9 cellular contexts compared by ENCODE assay signal in genomic region chr1:24151175-24151533, GRCh38. TPM values are rescaled to one million over a fixed set of nuclear protein-coding genes. Genes with fewer than 3 reads are reported as not detected.
DNase-seq lines count a peak whose midpoint lies in the region; ATAC-seq, FAIRE-seq and TF ChIP-seq lines count a peak whose summit lies in the region.
"Had no signal": no experiment of that assay in that cellular context is flagged by ENCODE, and none has a peak within 500 bp of the region (broad histone marks: within the 10 kb centered on the region; RNA-seq: fewer than 3 reads in every experiment).

No MANE protein-coding gene starts in this region.

- peak overlapping the region; percentile 10 for H3K27ac ChIP-seq in HepG2 (ENCODE audit: extremely low read length, insufficient read depth, low read length)
- no peak overlapping the region for H3K27ac ChIP-seq in ovary

- intact Hi-C loops in activated CD8-positive, alpha-beta T cell treated with anti-CD3 and anti-CD28 coated beads for 36 hours (cut with micrococcal nuclease), result loop anchor here (5.0 kb wide), 1 partner anchor 36 kb away; the partner anchor contains the start of gene IFNLR1
- intact Hi-C loops in HepG2 (cut with micrococcal nuclease; ENCODE audit: unreplicated experiment), result loop anchor here (5.0 kb wide), 1 partner anchor 36 kb away; the partner anchor contains the start of gene IFNLR1
- intact Hi-C loops in posterior cingulate gyrus (cut with DNase I), result no loop called here
- intact Hi-C loops in ovary (cut with DNase I), result no loop called here

- H3K4me3 ChIP-seq in HepG2 (replicated peaks in 1 of 3; ENCODE audit: insufficient read depth in 1 of 3, low read depth in 2 of 3, low read length in 3 of 3) (peak overlapping the region in 2 of 3 experiments; percentile 35 to 56; a peak in 4 of 6 replicates), ovary (no peak overlapping the region)
- H3K4me3 ChIP-seq: lung had no signal

- no peak for TF ChIP-seq RAD21 in HepG2 (CRISPR knock-in tag; IDR thresholded peaks at IDR 0.05)

- in situ Hi-C loops in HepG2 (cut with HindIII; ENCODE audit: extremely low pct_ligation_motif_present, low pct_unique_long_range_greater_than_20kb), result no loop called here

- peaks cover 18% of the 10 kb centered on the region for H3K4me1 Mint-ChIP-seq in activated CD8-positive, alpha-beta T cell treated with anti-CD3 and anti-CD28 coated beads for 36 hours (ENCODE audit: low read depth)

- POLR2A ChIA-PET in activated CD8-positive, alpha-beta T cell treated with anti-CD3 and anti-CD28 coated beads for 36 hours (lab: Charles Lee), result interaction anchor here (1.1 to 1.6 kb wide), 2 partner anchors 36 to 40 kb away, joined by 3 to 6 read pairs; partner anchors contain the start of gene IFNLR1
- POLR2A ChIA-PET in HepG2 (lab: Yijun Ruan, JAX), result interaction anchor here (0.7 to 2.9 kb wide), 4 partner anchors 8 to 39 kb away, joined by 3 to 19 read pairs (median 6); no protein-coding TSS in a partner anchor

- no peak overlapping the region for H3K27ac Mint-ChIP-seq in activated CD8-positive, alpha-beta T cell treated with anti-CD3 and anti-CD28 coated beads for 36 hours

- peak overlapping the region; percentile 78 for H3K4me2 ChIP-seq in HepG2 (ENCODE audit: low read depth, low read length)

- WGBS in HepG2 (ENCODE audit: low lambda C conversion rate), result 4% methylated on average over 12 of the region's 12 CpGs
- 35 to 39% (median 36%) methylated on average over 12 of the region's 12 CpGs for WGBS in ovary, 3 donors

- peak; percentile 30 for FAIRE-seq in HepG2 (lab: Jason Lieb, UNC)

- no peaks in the 10 kb centered on the region for H4K20me1 ChIP-seq in HepG2 (ENCODE audit: insufficient read depth, low read length)

- no TSS peak for BruUV-seq in HepG2 (replicated peaks; lab: Mats Ljungman, UMichigan)

- H3K9me3 ChIP-seq in HepG2 (ENCODE audit: low read length) (no peaks in the 10 kb centered on the region), ovary (no peaks in the 10 kb centered on the region)

- CTCF ChIA-PET in activated CD8-positive, alpha-beta T cell treated with anti-CD3 and anti-CD28 coated beads for 36 hours (lab: Charles Lee), result interaction anchor here (0.7 to 6.8 kb wide), 19 partner anchors 7 to 436 kb away, joined by 3 to 87 read pairs (median 4); partner anchors contain the start of genes IL22RA1 and STPG1
- CTCF ChIA-PET in HepG2 (lab: Yijun Ruan, JAX; ENCODE audit: low intra/inter-chr PET ratio, low total read pairs), result interaction anchor here (2.5 kb wide), 1 partner anchor 240 kb away, joined by 27 read pairs; no protein-coding TSS in a partner anchor

- no peak overlapping the region for H3K9ac ChIP-seq in HepG2 (ENCODE audit: insufficient read depth, low read depth, low read length)

- H3K27me3 ChIP-seq in HepG2 (ENCODE audit: control insufficient read depth in 1 of 2, insufficient read depth in 2 of 2, low read length in 2 of 2) (peaks cover 0 to 10% of the 10 kb centered on the region in 2 experiments; a peak in 2 of 5 replicates), ovary (no peaks in the 10 kb centered on the region)

- H3K9me3 Mint-ChIP-seq in activated CD8-positive, alpha-beta T cell treated with anti-CD3 and anti-CD28 coated beads for 36 hours, result no peaks in the 10 kb centered on the region

- ATAC-seq in activated CD8-positive, alpha-beta T cell treated with anti-CD3 and anti-CD28 coated beads for 36 hours, result no peak
- ATAC-seq in HepG2, result peak; percentile 50

- H3K4me1 ChIP-seq in HepG2 (ENCODE audit: insufficient read depth, low read length), result peaks cover 40% of the 10 kb centered on the region
- H3K4me1 ChIP-seq in ovary (ENCODE audit: insufficient read depth), result no peaks in the 10 kb centered on the region

- no peaks in the 10 kb centered on the region for H3K36me3 Mint-ChIP-seq in activated CD8-positive, alpha-beta T cell treated with anti-CD3 and anti-CD28 coated beads for 36 hours (ENCODE audit: low read depth)

- no peak for TF ChIP-seq CTCF in activated CD8-positive, alpha-beta T cell treated with anti-CD3 and anti-CD28 coated beads for 36 hours (IDR thresholded peaks at IDR 0.05)
- TF ChIP-seq CTCF in HepG2 (CRISPR knock-in tag; IDR thresholded peaks at IDR 0.05), result no peak
- no peak for TF ChIP-seq CTCF in ovary (IDR thresholded peaks at IDR 0.05)

- TF ChIP-seq EP300 in HepG2 (IDR thresholded peaks at IDR 0.05; ENCODE audit: low read depth in 2 of 2, low read length in 2 of 2) (no peak), HepG2 (CRISPR knock-in tag; IDR thresholded peaks at IDR 0.05; ENCODE audit: borderline replicate concordance) (no peak), ovary (IDR thresholded peaks at IDR 0.05) (no peak)

- 0 out of 4 replicates have a peak, but pooled peaks of 1 of the 2 experiments have one; percentile 26 for TF ChIP-seq POLR2A in HepG2 (IDR thresholded peaks at IDR 0.05; ENCODE audit: insufficient read depth in 1 of 2, low read depth in 2 of 2, low read length in 2 of 2)
- TF ChIP-seq POLR2A in ovary (IDR thresholded peaks at IDR 0.05), result no peak

- DNase-seq in COR-L47 (lab: John Stamatoyannopoulos, UW) (peak; percentile 70), NCI-H1105 (lab: John Stamatoyannopoulos, UW) (peak; percentile 97), HepG2 (ENCODE audit: low spot score) (peak; percentile 74), posterior cingulate gyrus (no peak), ovary (no peak), HuH-7.5 (ENCODE audit: low spot score) (no peak), NCI-H524 (lab: John Stamatoyannopoulos, UW) (no peak)
- DNase-seq in activated CD8-positive, alpha-beta T cell treated with anti-CD3 and anti-CD28 coated beads for 36 hours, result peak; percentile 41

- no peaks in the 10 kb centered on the region for H3K79me2 ChIP-seq in HepG2 (ENCODE audit: insufficient read depth, low read length)

- peaks cover 36% of the 10 kb centered on the region for H3K27me3 Mint-ChIP-seq in activated CD8-positive, alpha-beta T cell treated with anti-CD3 and anti-CD28 coated beads for 36 hours

- H2AFZ ChIP-seq in HepG2 (ENCODE audit: low read length), result peak overlapping the region; percentile 1

- peak overlapping the region; percentile 61 for H3K4me3 Mint-ChIP-seq in activated CD8-positive, alpha-beta T cell treated with anti-CD3 and anti-CD28 coated beads for 36 hours

- no peaks in the 10 kb centered on the region for H3K36me3 ChIP-seq in HepG2 (replicated peaks in 1 of 2; ENCODE audit: control insufficient read depth in 1 of 2, insufficient read depth in 2 of 2, low read length in 2 of 2)
- H3K36me3 ChIP-seq in ovary, result no peaks in the 10 kb centered on the region

RNA-seq across cellular contexts. Expression of gene IL22RA1, which starts 8.2 kb away (rescaled TPM):
- not detected for total RNA-seq in activated CD8-positive, alpha-beta T cell treated with anti-CD3 and anti-CD28 coated beads for 36 hours
- total RNA-seq in HepG2 (2016; rRNA removed; fragmentation: Illumina TruSeq; extraction: Trizol) (2.1 and 4.4 TPM in 2 replicates), ovary (under 1 TPM in 6 of 7 donors, not detected in 1; 0.07 to 0.74 (median 0.38) TPM)
- 0.91 and 1.6 TPM in 2 replicates for total RNA-seq in HepG2 (2016; cell fraction: cytosol; rRNA removed; fragmentation: Illumina TruSeq; extraction: Trizol; ENCODE audit: low read depth)
- 1.5 and 4.4 TPM in 2 replicates for total RNA-seq in HepG2 (2016; cell fraction: insoluble cytoplasmic fraction; rRNA removed; fragmentation: Illumina TruSeq; extraction: Trizol)
- total RNA-seq in HepG2 (2016; cell fraction: membrane; rRNA removed; fragmentation: Illumina TruSeq; extraction: Trizol), result 3.0 and 3.1 TPM in 2 replicates
- total RNA-seq in HepG2 (2016; cell fraction: nucleus; rRNA removed; fragmentation: Illumina TruSeq; extraction: Trizol), result 4.5 and 6.1 TPM in 2 replicates
- polyA plus RNA-seq in HepG2 (2011; rRNA removed) (10.2 and 13.3 TPM in 2 replicates), ovary (1 to 10 TPM in 1 of 2 donors, under 1 TPM in 1; 0.16 to 1.5 TPM)
- 5.9 and 6.0 TPM in 2 replicates for polyA plus RNA-seq in HepG2 (2011; cell fraction: cytosol; rRNA removed)
- 13.5 and 13.6 TPM in 2 replicates for polyA plus RNA-seq in HepG2 (2011; cell fraction: nucleus; rRNA removed)
- polyA plus RNA-seq in HepG2 (2012), result 11.8 and 14.1 TPM in 2 replicates
- polyA plus RNA-seq in HepG2 (2016; cell fraction: cytosol; fragmentation: Illumina TruSeq; extraction: Trizol; ENCODE audit: low read depth), result 1.7 and 2.0 TPM in 2 replicates
- polyA plus RNA-seq in HepG2 (2016; cell fraction: insoluble cytoplasmic fraction; fragmentation: Illumina TruSeq; extraction: Trizol; ENCODE audit: low read depth), result 2.8 and 3.9 TPM in 2 replicates
- polyA plus RNA-seq in HepG2 (2016; cell fraction: membrane; fragmentation: Illumina TruSeq; extraction: Trizol; ENCODE audit: low read depth), result 2.4 and 3.0 TPM in 2 replicates
- 13.6 and 13.9 TPM in 2 replicates for polyA plus RNA-seq in HepG2 (2016; cell fraction: nucleus; fragmentation: Illumina TruSeq; extraction: Trizol; ENCODE audit: insufficient read depth, low read depth)
- 2.7 and 12.2 TPM in 2 replicates for polyA minus RNA-seq in HepG2 (2011; rRNA and poly(A)+ RNA removed; ENCODE audit: low replicate concordance)
- 4.0 and 5.3 TPM in 2 replicates for polyA minus RNA-seq in HepG2 (2011; cell fraction: cytosol; rRNA and poly(A)+ RNA removed)
- 4.2 and 4.5 TPM in 2 replicates for polyA minus RNA-seq in HepG2 (2011; cell fraction: nucleus; rRNA and poly(A)+ RNA removed)

RNA-seq across cellular contexts. Expression of gene IFNLR1, which starts 35.9 kb away (rescaled TPM):
- total RNA-seq in activated CD8-positive, alpha-beta T cell treated with anti-CD3 and anti-CD28 coated beads for 36 hours, result 1 to 10 TPM; 4.8 to 6.4 TPM
- 5.7 and 8.5 TPM in 2 replicates for total RNA-seq in HepG2 (2016; rRNA removed; fragmentation: Illumina TruSeq; extraction: Trizol)
- total RNA-seq in HepG2 (2016; cell fraction: cytosol; rRNA removed; fragmentation: Illumina TruSeq; extraction: Trizol; ENCODE audit: low read depth), result 3.8 and 4.0 TPM in 2 replicates
- total RNA-seq in HepG2 (2016; cell fraction: insoluble cytoplasmic fraction; rRNA removed; fragmentation: Illumina TruSeq; extraction: Trizol), result 5.2 and 8.9 TPM in 2 replicates
- 5.8 and 6.1 TPM in 2 replicates for total RNA-seq in HepG2 (2016; cell fraction: membrane; rRNA removed; fragmentation: Illumina TruSeq; extraction: Trizol)
- 7.8 TPM in 2 replicates for total RNA-seq in HepG2 (2016; cell fraction: nucleus; rRNA removed; fragmentation: Illumina TruSeq; extraction: Trizol)
- polyA plus RNA-seq in HepG2 (2011; rRNA removed), result 3.8 and 6.5 TPM in 2 replicates
- polyA plus RNA-seq in HepG2 (2011; cell fraction: cytosol; rRNA removed), result 3.4 and 4.6 TPM in 2 replicates
- 4.6 and 5.3 TPM in 2 replicates for polyA plus RNA-seq in HepG2 (2011; cell fraction: nucleus; rRNA removed)
- polyA plus RNA-seq in HepG2 (2012), result 3.2 and 3.9 TPM in 2 replicates
- 3.7 and 4.5 TPM in 2 replicates for polyA plus RNA-seq in HepG2 (2016; cell fraction: cytosol; fragmentation: Illumina TruSeq; extraction: Trizol; ENCODE audit: low read depth)
- 2.8 and 3.6 TPM in 2 replicates for polyA plus RNA-seq in HepG2 (2016; cell fraction: insoluble cytoplasmic fraction; fragmentation: Illumina TruSeq; extraction: Trizol; ENCODE audit: low read depth)
- polyA plus RNA-seq in HepG2 (2016; cell fraction: membrane; fragmentation: Illumina TruSeq; extraction: Trizol; ENCODE audit: low read depth), result 3.5 and 3.9 TPM in 2 replicates
- polyA plus RNA-seq in HepG2 (2016; cell fraction: nucleus; fragmentation: Illumina TruSeq; extraction: Trizol; ENCODE audit: insufficient read depth, low read depth), result 11.8 and 14.2 TPM in 2 replicates
- polyA minus RNA-seq in HepG2 (2011; rRNA and poly(A)+ RNA removed; ENCODE audit: low replicate concordance), result 2.1 and 8.3 TPM in 2 replicates
- 4.3 TPM in 2 replicates for polyA minus RNA-seq in HepG2 (2011; cell fraction: cytosol; rRNA and poly(A)+ RNA removed)
- polyA minus RNA-seq in HepG2 (2011; cell fraction: nucleus; rRNA and poly(A)+ RNA removed), result 2.4 and 3.1 TPM in 2 replicates
- 1 to 10 TPM; 1.1 to 2.8 (median 2.0) TPM for total RNA-seq in ovary
- polyA plus RNA-seq in ovary, result under 1 TPM; 0.40 to 0.42 TPM

RNA-seq across cellular contexts. Expression of gene MYOM3, which starts 39.2 kb away (rescaled TPM):
- not detected for total RNA-seq in activated CD8-positive, alpha-beta T cell treated with anti-CD3 and anti-CD28 coated beads for 36 hours
- total RNA-seq in HepG2 (2016; rRNA removed; fragmentation: Illumina TruSeq; extraction: Trizol), result 15.3 and 16.5 TPM in 2 replicates
- total RNA-seq in HepG2 (2016; cell fraction: cytosol; rRNA removed; fragmentation: Illumina TruSeq; extraction: Trizol; ENCODE audit: low read depth), result 4.1 and 5.6 TPM in 2 replicates
- total RNA-seq in HepG2 (2016; cell fraction: insoluble cytoplasmic fraction; rRNA removed; fragmentation: Illumina TruSeq; extraction: Trizol), result 13.4 and 15.6 TPM in 2 replicates
- total RNA-seq in HepG2 (2016; cell fraction: membrane; rRNA removed; fragmentation: Illumina TruSeq; extraction: Trizol), result 13.7 and 13.8 TPM in 2 replicates
- 8.9 and 12.1 TPM in 2 replicates for total RNA-seq in HepG2 (2016; cell fraction: nucleus; rRNA removed; fragmentation: Illumina TruSeq; extraction: Trizol)
- polyA plus RNA-seq in HepG2 (2011; rRNA removed), result 5.8 and 7.9 TPM in 2 replicates
- 5.4 and 6.0 TPM in 2 replicates for polyA plus RNA-seq in HepG2 (2011; cell fraction: cytosol; rRNA removed)
- polyA plus RNA-seq in HepG2 (2011; cell fraction: nucleus; rRNA removed), result 11.3 and 13.5 TPM in 2 replicates
- 16.0 TPM in 2 replicates for polyA plus RNA-seq in HepG2 (2012)
- 2.4 TPM in 2 replicates for polyA plus RNA-seq in HepG2 (2016; cell fraction: cytosol; fragmentation: Illumina TruSeq; extraction: Trizol; ENCODE audit: low read depth)
- 13.0 and 14.7 TPM in 2 replicates for polyA plus RNA-seq in HepG2 (2016; cell fraction: insoluble cytoplasmic fraction; fragmentation: Illumina TruSeq; extraction: Trizol; ENCODE audit: low read depth)
- 8.0 and 8.5 TPM in 2 replicates for polyA plus RNA-seq in HepG2 (2016; cell fraction: membrane; fragmentation: Illumina TruSeq; extraction: Trizol; ENCODE audit: low read depth)
- polyA plus RNA-seq in HepG2 (2016; cell fraction: nucleus; fragmentation: Illumina TruSeq; extraction: Trizol; ENCODE audit: insufficient read depth, low read depth), result 19.4 and 21.7 TPM in 2 replicates
- 0.14 and 8.4 TPM in 2 replicates for polyA minus RNA-seq in HepG2 (2011; rRNA and poly(A)+ RNA removed; ENCODE audit: low replicate concordance)
- polyA minus RNA-seq in HepG2 (2011; cell fraction: cytosol; rRNA and poly(A)+ RNA removed), result 3.6 and 4.5 TPM in 2 replicates
- polyA minus RNA-seq in HepG2 (2011; cell fraction: nucleus; rRNA and poly(A)+ RNA removed), result 10.2 and 12.6 TPM in 2 replicates
- under 1 TPM; 0.08 to 0.60 (median 0.27) TPM for total RNA-seq in ovary
- polyA plus RNA-seq in ovary, result 1 to 10 TPM in 1 of 2 donors, under 1 TPM in 1; 0.22 to 1.2 TPM

Comparison
In these comparisons a context has a peak if more than half of its experiments do, and no peak if none do; other contexts are left out.
1. DNase-seq: peak in COR-L47 (single experiment), NCI-H1105 (single experiment), activated CD8-positive, alpha-beta T cell treated with anti-CD3 and anti-CD28 coated beads for 36 hours (single experiment) and HepG2 (single experiment); none in posterior cingulate gyrus (0 of 10), ovary (0 of 5), HuH-7.5 (single experiment) and NCI-H524 (0 of 2).
2. intact Hi-C loops: an anchor here in activated CD8-positive, alpha-beta T cell treated with anti-CD3 and anti-CD28 coated beads for 36 hours (5.0 kb wide) and HepG2 (5.0 kb wide); none called in posterior cingulate gyrus and ovary.